Comparison of ENCODE assay signal across 8 cellular contexts in genomic region chr17:45162022-45162687, GRCh38.
DNase-seq lines count a peak whose midpoint lies in the region; ATAC-seq lines count a peak whose summit lies in the region.

No MANE protein-coding gene starts in this region.

- H3K27me3 ChIP-seq in HUES48 (ENCODE audit: control insufficient read depth, insufficient read depth, low read length) (no peaks in the 10 kb centered on the region), stomach smooth muscle (ENCODE audit: control insufficient read depth in 1 of 2, insufficient read depth in 2 of 2, low read length in 2 of 2) (no peaks in the 10 kb centered on the region)

- peaks cover 8% of the 10 kb centered on the region; the same call in 1 of the 2 replicates for H3K36me3 ChIP-seq in HUES48 (ENCODE audit: control insufficient read depth, insufficient read depth, low read length)
- H3K36me3 ChIP-seq in stomach smooth muscle (ENCODE audit: control insufficient read depth in 2 of 2, insufficient read depth in 2 of 2, low read length in 2 of 2), result peaks cover 0 to 4% of the 10 kb centered on the region in 2 donors

- H3K4me1 ChIP-seq in HUES48 (ENCODE audit: control insufficient read depth, insufficient read depth, low read length), result peaks cover 18% of the 10 kb centered on the region
- H3K4me1 ChIP-seq in stomach smooth muscle (ENCODE audit: control insufficient read depth, insufficient read depth, low read length), result peaks cover 27% of the 10 kb centered on the region

- ATAC-seq in GM21825 (IDR thresholded peaks at IDR 0.05; ENCODE audit: unreplicated experiment) (no peak), GM18519 (IDR thresholded peaks at IDR 0.05; ENCODE audit: low FRiP score, unreplicated experiment) (no peak)

- H3K4me3 ChIP-seq in HUES48 (ENCODE audit: low read depth, low read length) (peak overlapping the region; percentile 63), stomach smooth muscle (ENCODE audit: low read length in 2 of 2) (peak overlapping the region; percentile 48 to 98)

- H3K9me3 ChIP-seq in HUES48 (ENCODE audit: control insufficient read depth, insufficient read depth, low read length) (no peaks in the 10 kb centered on the region), stomach smooth muscle (ENCODE audit: control insufficient read depth in 2 of 2, low read length in 2 of 2) (no peaks in the 10 kb centered on the region)

- H3K27ac ChIP-seq in HUES48 (ENCODE audit: low read depth, low read length) (peak overlapping the region; percentile 71), angular gyrus (ENCODE audit: low read depth, low read length) (peak overlapping the region; percentile 97), stomach smooth muscle (ENCODE audit: low read length) (peak overlapping the region; percentile 62)

- DNase-seq in iPS-NIHi7 (ENCODE audit: extremely low spot score), result peak; percentile 16
- no peak for DNase-seq in germinal center (ENCODE audit: low spot score)
- DNase-seq in NCI-H2029 treated with DMSO at 0.1 percent for 48 hours (lab: John Stamatoyannopoulos, UW), result no peak

- H3K9ac ChIP-seq in HUES48 (ENCODE audit: low read depth, low read length) (peak overlapping the region; percentile 10; the same call in 1 of the 2 replicates), stomach smooth muscle (ENCODE audit: low read length in 2 of 2) (peak overlapping the region; percentile 1 to 62)
